36 cellular contexts compared by ENCODE assay signal in genomic region chr11:2647953-2648352, GRCh38.
"Had no signal": no experiment of that assay in that cellular context is flagged by ENCODE, and none has a peak within 500 bp of the region (broad histone marks: within the 10 kb centered on the region; RNA-seq: fewer than 3 reads in every experiment).

No MANE protein-coding gene starts in this region.

- H3K4me3 ChIP-seq: ascending aorta, cardiac muscle cell had no signal

- H3K27me3 ChIP-seq: ascending aorta, cardiac muscle cell had no signal

- H3K27ac ChIP-seq: ascending aorta, cardiac muscle cell, VCaP had no signal

- H3K36me3 ChIP-seq: ascending aorta, cardiac muscle cell had no signal

- FAIRE-seq: bronchial epithelial cell, TTC549 had no signal

- H3K4me1 Mint-ChIP-seq: activated B cell treated with CpG ODN at 0.5 μM for 24 hours; activated CD4-positive, alpha-beta T cell treated with anti-CD3 and anti-CD28 coated beads, Interleukin-2, amount 10 ng/mL, durations not matched to agents 24 days and 14 days; activated naive CD8-positive, alpha-beta T cell treated with anti-CD3 and anti-CD28 coated beads for 36 hours; activated T-helper 17 cell treated with anti-CD3 and anti-CD28 coated beads, Interleukin-2, amount 50 U/mL, for 72 hours had no signal

- H3K27me3 Mint-ChIP-seq: activated B cell treated with CpG ODN at 0.5 μM for 24 hours; activated CD4-positive, alpha-beta memory T cell treated with anti-CD3 and anti-CD28 coated beads for 36 hours; activated CD4-positive, alpha-beta T cell treated with anti-CD3 and anti-CD28 coated beads, Interleukin-2, amount 10 ng/mL, durations not matched to agents 24 days and 14 days; activated CD8-positive, alpha-beta T cell treated with anti-CD3 and anti-CD28 coated beads for 36 hours; activated naive CD8-positive, alpha-beta T cell treated with anti-CD3 and anti-CD28 coated beads for 36 hours; activated T-helper 17 cell treated with anti-CD3 and anti-CD28 coated beads, Interleukin-2, amount 50 U/mL, for 72 hours had no signal

- H3K4me3 Mint-ChIP-seq: activated B cell treated with CpG ODN at 0.5 μM for 24 hours; activated CD4-positive, alpha-beta memory T cell treated with anti-CD3 and anti-CD28 coated beads for 36 hours; activated CD4-positive, alpha-beta T cell treated with anti-CD3 and anti-CD28 coated beads, Interleukin-2, amount 10 ng/mL, durations not matched to agents 24 days and 14 days; activated CD8-positive, alpha-beta T cell treated with anti-CD3 and anti-CD28 coated beads for 36 hours; activated naive CD4-positive, alpha-beta T cell treated with anti-CD3 and anti-CD28 coated beads for 36 hours; activated naive CD8-positive, alpha-beta T cell treated with anti-CD3 and anti-CD28 coated beads for 36 hours; activated T-cell treated with anti-CD3 and anti-CD28 coated beads, Interleukin-2, amount 50 U/mL, for 4 hours; activated T-cell treated with anti-CD3 and anti-CD28 coated beads, Interleukin-2, amount 50 U/mL, for 72 hours; activated T-helper 1 cell treated with anti-CD3 and anti-CD28 coated beads, Interleukin-12 subunit alpha, Interleukin-12 subunit beta, Interleukin-2, Interleukin-4 antibody, amounts not matched to agents 30 ng/mL and 10 ng/mL and 1 ng/mL, durations not matched to agents 14 hours and 24 hours and 36 hours; activated T-helper 17 cell treated with anti-CD3 and anti-CD28 coated beads, Interleukin-2, amount 50 U/mL, for 72 hours; brain; T-helper 1 cell treated with Interleukin-12 subunit alpha and Interleukin-12 subunit beta and Interleukin-4 antibody, amounts not matched to agents 30 μg/mL and 1 μg/mL, for 36 hours; T-helper 2 cell treated with Interferon-gamma antibody and Interleukin-4, amounts not matched to agents 5 μg/mL and 100 μg/mL, for 36 hours had no signal

- DNase-seq: activated B cell treated with CpG ODN at 0.5 μM for 24 hours; activated CD4-positive, alpha-beta memory T cell treated with anti-CD3 and anti-CD28 coated beads for 36 hours; activated CD4-positive, alpha-beta T cell treated with anti-CD3 and anti-CD28 coated beads for 4 hours; activated CD4-positive, alpha-beta T cell treated with anti-CD3 and anti-CD28 coated beads, Interleukin-2, amount 10 ng/mL, durations not matched to agents 24 days and 14 days; activated CD4-positive, alpha-beta T cell treated with anti-CD3 and anti-CD28 coated beads, Interleukin-2, amount 50 U/mL, for 1 hour; activated CD4-positive, alpha-beta T cell treated with anti-CD3 and anti-CD28 coated beads, Interleukin-2, amount 50 U/mL, for 4 hours; activated CD4-positive, CD25-positive, alpha-beta regulatory T cell treated with anti-CD3 and anti-CD28 coated beads, Interleukin-2, amount 50 U/mL, for 72 hours; activated CD8-positive, alpha-beta memory T cell treated with anti-CD3 and anti-CD28 coated beads, Interleukin-2, amount 50 U/mL, for 4 hours; activated CD8-positive, alpha-beta T cell treated with anti-CD3 and anti-CD28 coated beads for 36 hours; activated effector memory CD4-positive, alpha-beta T cell treated with anti-CD3 and anti-CD28 coated beads, Interleukin-2, amount 50 U/mL, for 16 hours; activated gamma-delta T cell treated with Interleukin-2 at 50 U/mL for 16 hours; activated naive CD4-positive, alpha-beta T cell; activated naive CD4-positive, alpha-beta T cell treated with anti-CD3 and anti-CD28 coated beads for 36 hours; activated naive CD4-positive, alpha-beta T cell treated with anti-CD3 and anti-CD28 coated beads, Interleukin-2, amount 50 U/mL, for 16 hours; activated naive CD8-positive, alpha-beta T cell treated with anti-CD3 and anti-CD28 coated beads for 36 hours; activated T-cell treated with anti-CD3 and anti-CD28 coated beads for 4 hours; activated T-cell treated with anti-CD3 and anti-CD28 coated beads, Interleukin-2, amount 50 U/mL, for 1 hour; activated T-cell treated with anti-CD3 and anti-CD28 coated beads, Interleukin-2, amount 50 U/mL, for 4 hours; activated T-cell treated with anti-CD3 and anti-CD28 coated beads, Interleukin-2, amount 50 U/mL, for 72 hours; amygdala; anterior cingulate cortex; caudate nucleus; T-helper 1 cell; T-helper 2 cell; T-helper 9 cell had no signal

- H3K4me1 ChIP-seq: ascending aorta had no signal

- H3K27ac Mint-ChIP-seq: activated B cell treated with CpG ODN at 0.5 μM for 24 hours; activated CD4-positive, alpha-beta memory T cell treated with anti-CD3 and anti-CD28 coated beads for 36 hours; activated CD4-positive, alpha-beta T cell treated with anti-CD3 and anti-CD28 coated beads, Interleukin-2, amount 10 ng/mL, durations not matched to agents 24 days and 14 days; activated CD8-positive, alpha-beta T cell treated with anti-CD3 and anti-CD28 coated beads for 36 hours; activated naive CD4-positive, alpha-beta T cell treated with anti-CD3 and anti-CD28 coated beads for 36 hours; activated naive CD4-positive, alpha-beta T cell treated with anti-CD3 and anti-CD28 coated beads, Interleukin-2, amount 50 U/mL, for 72 hours; activated naive CD8-positive, alpha-beta T cell treated with anti-CD3 and anti-CD28 coated beads for 36 hours; activated T-cell treated with anti-CD3 and anti-CD28 coated beads, Interleukin-2, amount 50 U/mL, for 72 hours; activated T-helper 1 cell treated with anti-CD3 and anti-CD28 coated beads, Interleukin-12 subunit alpha, Interleukin-12 subunit beta, Interleukin-2, Interleukin-4 antibody, amounts not matched to agents 30 ng/mL and 10 ng/mL and 1 ng/mL, durations not matched to agents 14 hours and 24 hours and 36 hours; activated T-helper 17 cell treated with anti-CD3 and anti-CD28 coated beads, Interleukin-2, amount 50 U/mL, for 72 hours; brain; T-helper 1 cell treated with Interleukin-12 subunit alpha and Interleukin-12 subunit beta and Interleukin-4 antibody, amounts not matched to agents 30 μg/mL and 1 μg/mL, for 36 hours; T-helper 2 cell treated with Interferon-gamma antibody and Interleukin-4, amounts not matched to agents 5 μg/mL and 100 μg/mL, for 36 hours had no signal

- ATAC-seq: activated CD8-positive, alpha-beta T cell treated with anti-CD3 and anti-CD28 coated beads for 36 hours; activated naive CD4-positive, alpha-beta T cell treated with anti-CD3 and anti-CD28 coated beads, Interleukin-2, amount 50 U/mL, for 72 hours; activated T-cell treated with anti-CD3 and anti-CD28 coated beads, Interleukin-2, amount 50 U/mL, for 4 hours; activated T-cell treated with anti-CD3 and anti-CD28 coated beads, Interleukin-2, amount 50 U/mL, for 72 hours; activated T-helper 17 cell treated with anti-CD3 and anti-CD28 coated beads, Interleukin-2, amount 50 U/mL, for 72 hours had no signal
